In the genomic region with DNA sequence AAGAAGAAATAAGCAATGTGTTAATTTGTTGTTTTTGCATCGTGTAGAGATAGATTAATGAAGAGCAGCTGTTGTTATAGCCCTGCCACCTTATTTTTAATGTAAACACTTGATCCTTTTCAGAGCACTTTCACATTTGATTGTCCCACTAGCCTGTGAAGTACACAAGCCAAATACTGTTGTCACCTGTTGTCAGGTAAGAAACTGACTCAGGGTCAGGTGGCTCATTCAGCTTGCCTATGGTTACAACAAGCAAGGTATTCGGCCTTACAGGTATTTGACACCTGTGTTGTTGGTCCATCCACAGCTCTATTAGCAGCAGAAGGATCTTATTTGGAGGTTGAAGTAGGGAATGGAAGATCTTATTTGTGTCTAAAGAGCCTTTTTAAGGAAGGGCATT, we compare ENCODE assay signal across 14 cellular contexts.
A peak's percentile ranks its signal among the peaks of the same experiment; 100 is the strongest.
DNase-seq lines count a peak whose midpoint lies in the region; ATAC-seq and TF ChIP-seq lines count a peak whose summit lies in the region.
"Had no signal": no experiment of that assay in that cellular context is flagged by ENCODE, and none has a peak within 500 bp of the region (broad histone marks: within the 10 kb centered on the region; RNA-seq: fewer than 3 reads in every experiment).

No MANE protein-coding gene starts in this region.

- H3K36me3 ChIP-seq in left lung = peaks cover 0 to 36% of the 10 kb centered on the region in 2 donors

- H3K36me3 Mint-ChIP-seq in HFFc6 (ENCODE audit: low read depth) = peaks cover 9% of the 10 kb centered on the region; the same call in 1 of the 2 replicates
- H3K36me3 Mint-ChIP-seq: activated naive CD4-positive, alpha-beta T cell treated with anti-CD3 and anti-CD28 coated beads, Interleukin-2, amount 50 U/mL, for 72 hours had no signal

- H3K4me3 ChIP-seq in left lung = no peak overlapping the region
- H3K4me3 ChIP-seq: SK-N-MC had no signal

- no peaks in the 10 kb centered on the region for H3K27me3 ChIP-seq in left lung

- no peaks in the 10 kb centered on the region for H3K27me3 Mint-ChIP-seq in HFFc6 (ENCODE audit: insufficient read depth)

- H3K4me1 Mint-ChIP-seq in HFFc6 (ENCODE audit: low read depth) = peaks cover 61% of the 10 kb centered on the region

- peaks cover 26 to 38% of the 10 kb centered on the region in 2 donors for H3K4me1 ChIP-seq in left lung

- H3K9me3 Mint-ChIP-seq in HFFc6 = no peaks in the 10 kb centered on the region
- H3K9me3 Mint-ChIP-seq: activated naive CD4-positive, alpha-beta T cell treated with anti-CD3 and anti-CD28 coated beads, Interleukin-2, amount 50 U/mL, for 72 hours; nephron had no signal

- intact Hi-C loops in left lung (cut with DNase I) = no loop called here

- peak; percentile 93 for DNase-seq in NCI-H2029 (lab: John Stamatoyannopoulos, UW)
- DNase-seq in left lung = no peak
- DNase-seq in dedifferentiated amniotic fluid mesenchymal stem cell (ENCODE audit: extremely low spot score) = no peak
- DNase-seq in MV-4-11 (lab: John Stamatoyannopoulos, UW) = no peak
- DNase-seq in HFFc6 = no peak
- DNase-seq in SIG-M5 (lab: John Stamatoyannopoulos, UW) = no peak
- DNase-seq: activated CD4-positive, alpha-beta T cell treated with anti-CD3 and anti-CD28 coated beads for 4 hours; DND-41; NCI-H187 treated with DMSO at 0.1 percent for 48 hours had no signal

- ATAC-seq in GM18907 (IDR thresholded peaks at IDR 0.05; ENCODE audit: unreplicated experiment) (peak; percentile 31), HG02763 (IDR thresholded peaks at IDR 0.05; ENCODE audit: unreplicated experiment) (peak; percentile 17), left lung (peak; percentile 18)
- ATAC-seq: activated naive CD4-positive, alpha-beta T cell treated with anti-CD3 and anti-CD28 coated beads, Interleukin-2, amount 50 U/mL, for 72 hours had no signal

- H3K27ac Mint-ChIP-seq in HFFc6 = no peak overlapping the region
- H3K27ac Mint-ChIP-seq: activated naive CD4-positive, alpha-beta T cell treated with anti-CD3 and anti-CD28 coated beads, Interleukin-2, amount 50 U/mL, for 72 hours; nephron had no signal

- H3K27ac ChIP-seq in left lung = no peak overlapping the region
- H3K27ac ChIP-seq: SK-N-MC had no signal

- no peaks in the 10 kb centered on the region for H3K9me3 ChIP-seq in left lung

- TF ChIP-seq CTCF in left lung (IDR thresholded peaks at IDR 0.05) (no peak), HFFc6 (IDR thresholded peaks at IDR 0.05) (no peak)

- no peak overlapping the region for H3K4me3 Mint-ChIP-seq in HFFc6
- H3K4me3 Mint-ChIP-seq: nephron had no signal
